8 cellular contexts compared by ENCODE assay signal in genomic region chr11:911890-912219, GRCh38. TPM values are rescaled to one million over a fixed set of nuclear protein-coding genes. Genes with fewer than 3 reads are reported as not detected.
DNase-seq lines count a peak whose midpoint lies in the region; ATAC-seq and TF ChIP-seq lines count a peak whose summit lies in the region.

No MANE protein-coding gene starts in this region.

- H3K36me3 ChIP-seq in heart left ventricle, result peaks cover 0 to under 1% (median 0%) of the 10 kb centered on the region in 9 donors
- no peaks in the 10 kb centered on the region for H3K36me3 ChIP-seq in adipocyte (ENCODE audit: control insufficient read depth, insufficient read depth, low read length, severe bottlenecking)
- H3K36me3 ChIP-seq in lower lobe of right lung, result no peaks in the 10 kb centered on the region
- H3K36me3 ChIP-seq in tibial nerve, result peaks cover 0 to 18% (median 0%) of the 10 kb centered on the region in 3 donors

- TF ChIP-seq EP300 in tibial nerve (IDR thresholded peaks at IDR 0.05), result no peak

- TF ChIP-seq POLR2A in heart left ventricle (IDR thresholded peaks at IDR 0.05) (no peak), tibial nerve (IDR thresholded peaks at IDR 0.05) (no peak)

- H3K9me3 ChIP-seq in heart left ventricle, result no peaks in the 10 kb centered on the region
- no peaks in the 10 kb centered on the region for H3K9me3 ChIP-seq in adipocyte (ENCODE audit: control insufficient read depth, low read length)
- H3K9me3 ChIP-seq in lower lobe of right lung, result no peaks in the 10 kb centered on the region
- no peaks in the 10 kb centered on the region for H3K9me3 ChIP-seq in tibial nerve

- TF ChIP-seq CTCF in heart left ventricle (IDR thresholded peaks at IDR 0.05) (no peak), lower lobe of right lung (IDR thresholded peaks at IDR 0.05) (no peak), tibial nerve (IDR thresholded peaks at IDR 0.05) (no peak)

- H3K27me3 ChIP-seq in heart left ventricle (no peaks in the 10 kb centered on the region), adipocyte (replicated peaks; ENCODE audit: control insufficient read depth, insufficient read depth, low read length) (no peaks in the 10 kb centered on the region), lower lobe of right lung (ENCODE audit: low read depth) (no peaks in the 10 kb centered on the region), tibial nerve (no peaks in the 10 kb centered on the region)

- no peak for ATAC-seq in heart left ventricle
- ATAC-seq in Right ventricle myocardium inferior, result no peak
- ATAC-seq in lower lobe of right lung, result no peak
- ATAC-seq in GM18867 (IDR thresholded peaks at IDR 0.05; ENCODE audit: unreplicated experiment), result no peak

- H3K27ac ChIP-seq in heart left ventricle (peak overlapping the region in 6 of 12 donors; percentile 79 to 99 (median 96)), lower lobe of right lung (peak overlapping the region; percentile 90), tibial nerve (peak overlapping the region; percentile 81 to 98 (median 90))

- DNase-seq in heart left ventricle, result no peak
- no peak for DNase-seq in Right ventricle myocardium inferior (ENCODE audit: missing footprints)
- no peak for DNase-seq in adipocyte (ENCODE audit: low read depth)
- no peak for DNase-seq in lower lobe of right lung
- DNase-seq in tibial nerve (ENCODE audit: low spot score in 2 of 2), result no peak
- no peak for DNase-seq in NCI-H146 (lab: John Stamatoyannopoulos, UW)
- no peak for DNase-seq in NCI-H1092 (lab: John Stamatoyannopoulos, UW)

- H3K4me1 ChIP-seq in heart left ventricle, result peaks cover 0 to 29% (median 13%) of the 10 kb centered on the region in 12 donors
- peaks cover 16% of the 10 kb centered on the region for H3K4me1 ChIP-seq in adipocyte (ENCODE audit: control insufficient read depth, insufficient read depth, low read length)
- peaks cover 17% of the 10 kb centered on the region for H3K4me1 ChIP-seq in lower lobe of right lung
- peaks cover 0 to 32% (median 14%) of the 10 kb centered on the region in 4 donors for H3K4me1 ChIP-seq in tibial nerve

- WGBS in heart left ventricle, 4 donors, result 95 to 97% (median 96%) methylated on average over 10 to 11 of the region's 11 CpGs
- whole genome bisulfite sequencing in tibial nerve, 2 donors, result 83 to 91% methylated on average over 11 of the region's 11 CpGs

- H3K4me3 ChIP-seq in heart left ventricle, result peak overlapping the region in 7 of 12 donors; percentile 79 to 98 (median 95)
- peak overlapping the region; percentile 91 for H3K4me3 ChIP-seq in adipocyte (ENCODE audit: low read length)
- peak overlapping the region; percentile 81 for H3K4me3 ChIP-seq in lower lobe of right lung
- H3K4me3 ChIP-seq in tibial nerve, result peak overlapping the region in 1 of 4 donors; percentile 98

- H3K9ac ChIP-seq in adipocyte (ENCODE audit: low read length), result peak overlapping the region; percentile 92

- intact Hi-C loops in heart left ventricle (cut with DNase I), result loop anchor here in 2 of 10 donors (5.0 kb wide), 2 partner anchors 105 to 115 kb away; partner anchors contain the start of genes PIDD1 (in 1 of the 2), RPLP2 (in 1 of the 2) and SLC25A22 (in 1 of the 2)
- intact Hi-C loops in Right ventricle myocardium inferior (cut with DNase I), result loop anchor here (5.0 kb wide), 1 partner anchor 70 kb away; the partner anchor contains the start of genes POLR2L and TSPAN4
- intact Hi-C loops in lower lobe of right lung (cut with DNase I), result no loop called here

RNA-seq across cellular contexts. Expression of gene CHID1, which starts 1.2 kb away (rescaled TPM):
- total RNA-seq in heart left ventricle (10 to 100 TPM; 42.0 to 87.7 (median 58.9) TPM), Right ventricle myocardium inferior (49.4 TPM), lower lobe of right lung (65.0 TPM), tibial nerve (10 to 100 TPM; 47.9 to 83.4 (median 65.8) TPM)
- polyA plus RNA-seq in heart left ventricle, result 10 to 100 TPM; 30.8 to 55.3 TPM

RNA-seq across cellular contexts. Expression of gene AP2A2, which starts 13.8 kb away (rescaled TPM):
- total RNA-seq in heart left ventricle, result 10 to 100 TPM; 30.2 to 71.4 (median 40.0) TPM
- 10 to 100 TPM; 20.4 to 28.7 TPM for polyA plus RNA-seq in heart left ventricle
- total RNA-seq in Right ventricle myocardium inferior, result 51.7 TPM
- total RNA-seq in lower lobe of right lung, result 130 TPM
- 100 to 1,000 TPM in 1 of 4 donors, 10 to 100 TPM in 3; 70.8 to 136 (median 90.3) TPM for total RNA-seq in tibial nerve
